ENCODE assay signal across 20 cellular contexts in genomic region chr15:35040339-35041255, GRCh38. TPM values are rescaled to one million over a fixed set of nuclear protein-coding genes. Genes with fewer than 3 reads are reported as not detected.
DNase-seq lines count a peak whose midpoint lies in the region; ATAC-seq and TF ChIP-seq lines count a peak whose summit lies in the region.
"Had no signal": no experiment of that assay in that cellular context is flagged by ENCODE, and none has a peak within 500 bp of the region (broad histone marks: within the 10 kb centered on the region; RNA-seq: fewer than 3 reads in every experiment).

No MANE protein-coding gene starts in this region.

- H3K9me3 ChIP-seq in SK-N-SH (no peaks in the 10 kb centered on the region), mesenchymal stem cell (ENCODE audit: control insufficient read depth, low read length) (no peaks in the 10 kb centered on the region), vagina (no peaks in the 10 kb centered on the region), prostate gland (no peaks in the 10 kb centered on the region)
- no peaks in the 10 kb centered on the region for H3K9me3 ChIP-seq in naive thymus-derived CD4-positive, alpha-beta T cell (ENCODE audit: control insufficient read depth in 2 of 3, low read length in 3 of 3)
- H3K9me3 ChIP-seq: BLaER1 treated with 17β-estradiol and CSF1 and Interleukin-3, amounts not matched to agents 10 nM and 100 nM; Peyer's patch had no signal

- WGBS in SK-N-SH (ENCODE audit: low lambda C conversion rate), result 72% methylated on average over 8 of the region's 8 CpGs
- 84% methylated on average over 8 of the region's 8 CpGs for WGBS in mesenchymal stem cell
- WGBS in prostate gland, result 85% methylated on average over 8 of the region's 8 CpGs

- no peak for TF ChIP-seq RAD21 in SK-N-SH (IDR thresholded peaks at IDR 0.05; ENCODE audit: low read length)

- no peak overlapping the region for H2BK120ac ChIP-seq in mesenchymal stem cell (ENCODE audit: low read depth, low read length)

- no peak overlapping the region for H3K14ac ChIP-seq in mesenchymal stem cell (ENCODE audit: low read length in 2 of 2)

- TF ChIP-seq POLR2A in vagina (IDR thresholded peaks at IDR 0.05) (no peak), prostate gland (IDR thresholded peaks at IDR 0.05) (no peak)

- TF ChIP-seq CTCF in SK-N-SH (IDR thresholded peaks at IDR 0.05) (no peak), vagina (IDR thresholded peaks at IDR 0.05) (no peak), prostate gland (IDR thresholded peaks at IDR 0.05) (no peak)

- in situ Hi-C loops in G401 (cut with HindIII; ENCODE audit: low sequenced_read_pairs), result no loop called here

- no peaks in the 10 kb centered on the region for H3K36me3 ChIP-seq in SK-N-SH (replicated peaks in 1 of 2; ENCODE audit: control insufficient read depth in 1 of 2, insufficient read depth in 2 of 2, low read length in 1 of 2)
- no peaks in the 10 kb centered on the region for H3K36me3 ChIP-seq in mesenchymal stem cell (ENCODE audit: control insufficient read depth in 1 of 2, insufficient read depth in 2 of 2, low read depth in 1 of 2, low read length in 2 of 2)
- no peaks in the 10 kb centered on the region for H3K36me3 ChIP-seq in vagina
- no peaks in the 10 kb centered on the region for H3K36me3 ChIP-seq in naive thymus-derived CD4-positive, alpha-beta T cell (ENCODE audit: control insufficient read depth in 2 of 3, insufficient read depth in 3 of 3, low read length in 3 of 3)
- H3K36me3 ChIP-seq in prostate gland, result no peaks in the 10 kb centered on the region
- H3K36me3 ChIP-seq: BLaER1 treated with 17β-estradiol and CSF1 and Interleukin-3, amounts not matched to agents 10 nM and 100 nM; Peyer's patch had no signal

- H3K4me2 ChIP-seq in SK-N-SH (no peak overlapping the region), mesenchymal stem cell (ENCODE audit: low read length, poor library complexity, severe bottlenecking) (no peak overlapping the region)
- H3K4me2 ChIP-seq: BLaER1 treated with 17β-estradiol and CSF1 and Interleukin-3, amounts not matched to agents 10 nM and 100 nM had no signal

- H3K79me1 ChIP-seq in mesenchymal stem cell (replicated peaks; ENCODE audit: low read length, poor library complexity, severe bottlenecking), result no peaks in the 10 kb centered on the region

- H3F3A ChIP-seq in SK-N-SH (replicated peaks; ENCODE audit: insufficient read depth), result no peaks in the 10 kb centered on the region

- TF ChIP-seq EP300 in SK-N-SH (IDR thresholded peaks at IDR 0.05; ENCODE audit: borderline replicate concordance in 1 of 2, low read depth in 1 of 2, low read length in 1 of 2), result no peak

- H3K4me3 ChIP-seq in SK-N-SH (ENCODE audit: low read depth in 2 of 2, low read length in 1 of 2) (no peak overlapping the region), mesenchymal stem cell (ENCODE audit: insufficient read depth in 1 of 2, low read depth in 1 of 2, low read length in 2 of 2) (no peak overlapping the region), vagina (no peak overlapping the region), prostate gland (no peak overlapping the region)
- H3K4me3 ChIP-seq in naive thymus-derived CD4-positive, alpha-beta T cell (ENCODE audit: low read length), result no peak overlapping the region
- H3K4me3 ChIP-seq: BLaER1 treated with 17β-estradiol and CSF1 and Interleukin-3, amounts not matched to agents 10 nM and 100 nM; Peyer's patch had no signal

- no peak overlapping the region for H2BK12ac ChIP-seq in mesenchymal stem cell (ENCODE audit: low read length in 2 of 2)

- no peaks in the 10 kb centered on the region for H3K27me3 Mint-ChIP-seq in naive thymus-derived CD4-positive, alpha-beta T cell

- H3K4me1 Mint-ChIP-seq in naive thymus-derived CD4-positive, alpha-beta T cell, result peaks cover 0 to 3% (median 0%) of the 10 kb centered on the region in 7 donors

- no peaks in the 10 kb centered on the region for H3K79me2 ChIP-seq in SK-N-SH (ENCODE audit: insufficient read depth)

- CTCF ChIA-PET in SK-N-SH (lab: Yijun Ruan, JAX), result no interaction called here
- CTCF ChIA-PET in naive thymus-derived CD4-positive, alpha-beta T cell (lab: Charles Lee), result no interaction called here

- no peak overlapping the region for H3K23ac ChIP-seq in mesenchymal stem cell (ENCODE audit: low read length in 2 of 2)

- H3K36me3 Mint-ChIP-seq in naive thymus-derived CD4-positive, alpha-beta T cell, result no peaks in the 10 kb centered on the region

- no peak overlapping the region for H4K8ac ChIP-seq in mesenchymal stem cell (ENCODE audit: low read length)

- H3K4me1 ChIP-seq in SK-N-SH (ENCODE audit: control insufficient read depth in 1 of 2, insufficient read depth in 2 of 2, low read depth in 1 of 2, low read length in 1 of 2), result peaks cover 0 to 5% of the 10 kb centered on the region in 2 experiments; a peak in 1 of 4 replicates
- no peaks in the 10 kb centered on the region for H3K4me1 ChIP-seq in mesenchymal stem cell (ENCODE audit: control insufficient read depth, insufficient read depth, low read depth, low read length)
- no peaks in the 10 kb centered on the region for H3K4me1 ChIP-seq in vagina
- no peaks in the 10 kb centered on the region for H3K4me1 ChIP-seq in naive thymus-derived CD4-positive, alpha-beta T cell (ENCODE audit: control insufficient read depth in 2 of 2, insufficient read depth in 2 of 2, low read length in 2 of 2)
- H3K4me1 ChIP-seq in prostate gland (replicated peaks), result no peaks in the 10 kb centered on the region
- H3K4me1 ChIP-seq: Peyer's patch had no signal

- no peak overlapping the region for H4K91ac ChIP-seq in mesenchymal stem cell (ENCODE audit: low read length)

- POLR2A ChIA-PET in SK-N-SH (lab: Yijun Ruan, JAX), result no interaction called here
- POLR2A ChIA-PET in naive thymus-derived CD4-positive, alpha-beta T cell (lab: Charles Lee), result no interaction called here

- H3K4me3 Mint-ChIP-seq in naive thymus-derived CD4-positive, alpha-beta T cell, result no peak overlapping the region

- no peak overlapping the region for H3K4ac ChIP-seq in mesenchymal stem cell (ENCODE audit: low read depth in 1 of 2, low read length in 2 of 2)

- ATAC-seq in HG02884 (IDR thresholded peaks at IDR 0.05; ENCODE audit: unreplicated experiment) (peak; percentile 54), HG03520 (IDR thresholded peaks at IDR 0.05; ENCODE audit: unreplicated experiment) (no peak)
- no peak for ATAC-seq in naive thymus-derived CD4-positive, alpha-beta T cell
- ATAC-seq: HCT116 had no signal

- DNase-seq in G401 (ENCODE audit: low spot score), result peak; percentile 52
- DNase-seq in SK-N-SH, result peak; percentile 17
- DNase-seq in mesenchymal stem cell, result peak; percentile 24
- DNase-seq in vagina (ENCODE audit: extremely low spot score in 2 of 2), result no peak
- DNase-seq in naive thymus-derived CD4-positive, alpha-beta T cell, result no peak
- no peak for DNase-seq in prostate gland (ENCODE audit: low spot score)
- DNase-seq: DND-41, GF-D8, NCI-H1436, NCI-H2081, NCI-H524 treated with DMSO at 0.1 percent for 48 hours, Peyer's patch, Right ventricle myocardium superior had no signal

- intact Hi-C loops in vagina (cut with DNase I), result no loop called here
- intact Hi-C loops in naive thymus-derived CD4-positive, alpha-beta T cell (cut with micrococcal nuclease), result no loop called here
- intact Hi-C loops in prostate gland (cut with DNase I), result no loop called here

- no peak overlapping the region for H3K27ac Mint-ChIP-seq in naive thymus-derived CD4-positive, alpha-beta T cell

- H3K27me3 ChIP-seq in SK-N-SH (ENCODE audit: insufficient read depth) (no peaks in the 10 kb centered on the region), mesenchymal stem cell (ENCODE audit: control insufficient read depth in 1 of 2, insufficient read depth in 1 of 2, low read length in 2 of 2) (no peaks in the 10 kb centered on the region), vagina (no peaks in the 10 kb centered on the region), prostate gland (replicated peaks; ENCODE audit: insufficient read depth) (no peaks in the 10 kb centered on the region)
- no peaks in the 10 kb centered on the region for H3K27me3 ChIP-seq in naive thymus-derived CD4-positive, alpha-beta T cell (ENCODE audit: control insufficient read depth in 2 of 2, insufficient read depth in 2 of 2, low read length in 2 of 2)
- H3K27me3 ChIP-seq: BLaER1 treated with 17β-estradiol and CSF1 and Interleukin-3, amounts not matched to agents 10 nM and 100 nM; Peyer's patch had no signal

- no peak overlapping the region for H2AK5ac ChIP-seq in mesenchymal stem cell (ENCODE audit: low read length, severe bottlenecking)

- H3K9me2 ChIP-seq in SK-N-SH, result no peaks in the 10 kb centered on the region

- no peak overlapping the region for H2BK5ac ChIP-seq in mesenchymal stem cell (ENCODE audit: low read depth, low read length, poor library complexity, severe bottlenecking)

- no peaks in the 10 kb centered on the region for H3K9me3 Mint-ChIP-seq in naive thymus-derived CD4-positive, alpha-beta T cell

- H3K9ac ChIP-seq in SK-N-SH (no peak overlapping the region), mesenchymal stem cell (ENCODE audit: low read length) (no peak overlapping the region)
- H3K9ac ChIP-seq: BLaER1 treated with 17β-estradiol and CSF1 and Interleukin-3, amounts not matched to agents 10 nM and 100 nM had no signal

- H3K27ac ChIP-seq in SK-N-SH (ENCODE audit: low read depth in 2 of 2, low read length in 1 of 2) (no peak overlapping the region), mesenchymal stem cell (ENCODE audit: low read length, poor library complexity, severe bottlenecking) (no peak overlapping the region), vagina (no peak overlapping the region), prostate gland (no peak overlapping the region)
- H3K27ac ChIP-seq in naive thymus-derived CD4-positive, alpha-beta T cell (ENCODE audit: low read depth, low read length), result no peak overlapping the region
- H3K27ac ChIP-seq: BLaER1 treated with 17β-estradiol and CSF1 and Interleukin-3, amounts not matched to agents 10 nM and 100 nM; Peyer's patch had no signal

- no peak overlapping the region for H2AFZ ChIP-seq in SK-N-SH (ENCODE audit: low read depth)
- no peak overlapping the region for H2AFZ ChIP-seq in mesenchymal stem cell (ENCODE audit: low read depth, low read length)

- H3K18ac ChIP-seq in mesenchymal stem cell (ENCODE audit: low read depth in 1 of 2, low read length in 2 of 2), result no peak overlapping the region

- no peaks in the 10 kb centered on the region for H4K20me1 ChIP-seq in SK-N-SH (ENCODE audit: insufficient read depth)
- H4K20me1 ChIP-seq: BLaER1 treated with 17β-estradiol and CSF1 and Interleukin-3, amounts not matched to agents 10 nM and 100 nM had no signal

- H2BK15ac ChIP-seq in mesenchymal stem cell (ENCODE audit: low read depth, poor library complexity, severe bottlenecking), result no peak overlapping the region

RNA-seq across cellular contexts. Expression of gene NANOGP8, which starts 44.5 kb away (rescaled TPM):
- total RNA-seq in G401 (2014; rRNA removed; shearing (Covaris generic)), result 1.7 TPM in 1 of 2 replicates, not detected in the other
- not detected in 2 replicates for polyA plus RNA-seq in SK-N-SH (2012; rRNA removed)
- polyA plus RNA-seq in SK-N-SH (2012; cell fraction: cytosol; rRNA removed), result 0.06 TPM in 1 of 2 replicates, not detected in the other
- 0.49 and 0.55 TPM in 2 replicates for polyA plus RNA-seq in SK-N-SH (2012; cell fraction: nucleus; rRNA removed)
- polyA plus RNA-seq in mesenchymal stem cell (2013, experiment 1 of 2), result not detected
- not detected for polyA plus RNA-seq in mesenchymal stem cell (2013, experiment 2 of 2)
- not detected for total RNA-seq in vagina
- total RNA-seq in naive thymus-derived CD4-positive, alpha-beta T cell, result not detected
- not detected for polyA plus RNA-seq in naive thymus-derived CD4-positive, alpha-beta T cell
- 1 to 10 TPM in 1 of 2 donors, not detected in 1; 2.9 TPM for total RNA-seq in prostate gland
- total RNA-seq: A172; HT-29; Right ventricle myocardium superior; T-helper 1 cell treated with Interleukin-12 subunit alpha and Interleukin-12 subunit beta and Interleukin-4 antibody, amounts not matched to agents 30 ng/mL and 1 ng/mL, for 36 hours had no signal

RNA-seq across cellular contexts. Expression of gene ZNF770, which starts 52.5 kb away (rescaled TPM):
- 55.4 and 97.1 TPM in 2 replicates for total RNA-seq in G401 (2014; rRNA removed; shearing (Covaris generic))
- 3.8 and 5.3 TPM in 2 replicates for polyA plus RNA-seq in SK-N-SH (2012; rRNA removed)
- 7.4 and 7.6 TPM in 2 replicates for polyA plus RNA-seq in SK-N-SH (2012; cell fraction: cytosol; rRNA removed)
- 3.0 and 5.3 TPM in 2 replicates for polyA plus RNA-seq in SK-N-SH (2012; cell fraction: nucleus; rRNA removed)
- polyA plus RNA-seq in mesenchymal stem cell (2013, experiment 1 of 2), result 17.9 TPM
- polyA plus RNA-seq in mesenchymal stem cell (2013, experiment 2 of 2), result 18.7 TPM
- total RNA-seq in vagina (28.2 TPM), prostate gland (10 to 100 TPM; 29.6 to 32.0 TPM)
- 10 to 100 TPM; 32.5 to 69.9 (median 50.2) TPM for total RNA-seq in naive thymus-derived CD4-positive, alpha-beta T cell
- 100 to 1,000 TPM; 119 to 146 TPM for polyA plus RNA-seq in naive thymus-derived CD4-positive, alpha-beta T cell

Comparison
In these comparisons a context has a peak if more than half of its experiments do, and no peak if none do; other contexts are left out.
1. DNase-seq: peak in G401 (single experiment), SK-N-SH (single experiment) and mesenchymal stem cell (single experiment); none in vagina (0 of 2), naive thymus-derived CD4-positive, alpha-beta T cell (0 of 9) and prostate gland (single experiment).